19 cellular contexts compared by ENCODE assay signal in genomic region chr2:191143791-191144190, GRCh38. TPM values are rescaled to one million over a fixed set of nuclear protein-coding genes. Genes with fewer than 3 reads are reported as not detected.
DNase-seq lines count a peak whose midpoint lies in the region; ATAC-seq, FAIRE-seq and TF ChIP-seq lines count a peak whose summit lies in the region.
"Had no signal": no experiment of that assay in that cellular context is flagged by ENCODE, and none has a peak within 500 bp of the region (broad histone marks: within the 10 kb centered on the region; RNA-seq: fewer than 3 reads in every experiment).

No MANE protein-coding gene starts in this region.

- H3K79me2 ChIP-seq in K562 (ENCODE audit: control insufficient read depth, insufficient read depth, low read length) = no peaks in the 10 kb centered on the region

- peak overlapping the region; percentile 56 for H3K27ac Mint-ChIP-seq in activated naive CD4-positive, alpha-beta T cell treated with anti-CD3 and anti-CD28 coated beads, Interleukin-2, amount 50 U/mL, for 24 hours
- H3K27ac Mint-ChIP-seq in activated naive CD4-positive, alpha-beta T cell treated with anti-CD3 and anti-CD28 coated beads, Interleukin-2, amount 50 U/mL, for 72 hours = peak overlapping the region in 1 of 2 donors; percentile 6
- H3K27ac Mint-ChIP-seq in T-helper 17 cell = no peak overlapping the region
- peak overlapping the region; percentile 77 for H3K27ac Mint-ChIP-seq in stimulated activated effector memory CD8-positive, alpha-beta T cell treated with anti-CD3 and anti-CD28 coated beads, Interleukin-12 subunit alpha, Interleukin-12 subunit beta, amount 100 ng/mL, for 72 hours
- H3K27ac Mint-ChIP-seq: CD4-positive, alpha-beta T cell; HFFc6 had no signal

- no peaks in the 10 kb centered on the region for H4K20me1 ChIP-seq in K562 (replicated peaks; ENCODE audit: control insufficient read depth, insufficient read depth, low read length)

- H3K27me3 ChIP-seq in K562 (ENCODE audit: control insufficient read depth in 2 of 2, insufficient read depth in 2 of 2, low read length in 2 of 2) = no peaks in the 10 kb centered on the region

- in situ Hi-C loops in K562 (cut with MboI) = no loop called here

- H3K27ac ChIP-seq in K562 (ENCODE audit: extremely low read depth, low read depth, low read length) = no peak overlapping the region

- TF ChIP-seq EP300 in K562 (IDR thresholded peaks at IDR 0.05; ENCODE audit: low read length) = no peak

- H3K4me1 Mint-ChIP-seq in activated naive CD4-positive, alpha-beta T cell treated with anti-CD3 and anti-CD28 coated beads, Interleukin-2, amount 50 U/mL, for 24 hours = peaks cover 91% of the 10 kb centered on the region
- H3K4me1 Mint-ChIP-seq in T-helper 17 cell = peaks cover 50% of the 10 kb centered on the region
- peaks cover 73% of the 10 kb centered on the region for H3K4me1 Mint-ChIP-seq in stimulated activated effector memory CD8-positive, alpha-beta T cell treated with anti-CD3 and anti-CD28 coated beads, Interleukin-12 subunit alpha, Interleukin-12 subunit beta, amount 100 ng/mL, for 72 hours

- no peak overlapping the region for H3K4me2 ChIP-seq in K562 (ENCODE audit: insufficient read depth, low read length)

- H3K9ac ChIP-seq in K562 (ENCODE audit: insufficient read depth in 1 of 2, low read depth in 2 of 2, low read length in 2 of 2) = no peak overlapping the region

- H3K4me1 ChIP-seq in K562 (replicated peaks in 1 of 2; ENCODE audit: control insufficient read depth in 2 of 2, insufficient read depth in 2 of 2, low read length in 2 of 2) = no peaks in the 10 kb centered on the region

- no peak for FAIRE-seq in K562 (lab: Jason Lieb, UNC)
- FAIRE-seq: RCC 7860 had no signal

- H3K9me3 Mint-ChIP-seq in activated naive CD4-positive, alpha-beta T cell treated with anti-CD3 and anti-CD28 coated beads, Interleukin-2, amount 50 U/mL, for 24 hours = no peaks in the 10 kb centered on the region
- H3K9me3 Mint-ChIP-seq in activated naive CD4-positive, alpha-beta T cell treated with anti-CD3 and anti-CD28 coated beads, Interleukin-2, amount 50 U/mL, for 72 hours = no peaks in the 10 kb centered on the region
- no peaks in the 10 kb centered on the region for H3K9me3 Mint-ChIP-seq in stimulated activated effector memory CD8-positive, alpha-beta T cell treated with anti-CD3 and anti-CD28 coated beads, Interleukin-12 subunit alpha, Interleukin-12 subunit beta, amount 100 ng/mL, for 72 hours
- H3K9me3 Mint-ChIP-seq: CD4-positive, alpha-beta T cell; HFFc6 had no signal

- 9% methylated on average over 1 of the region's 1 CpG for WGBS in K562 (ENCODE audit: insufficient coverage, low coverage, missing lambda C conversion rate)

- no peak for TF ChIP-seq RAD21 in K562 (CRISPR knock-in tag; conservative IDR thresholded peaks at IDR 0.05 in 1 of 2, IDR thresholded peaks at IDR 0.05 in 1 of 2)

- TF ChIP-seq POLR2A in K562 (conservative IDR thresholded peaks at IDR 0.05) = no peak

- no peaks in the 10 kb centered on the region for H3K36me3 ChIP-seq in K562 (ENCODE audit: control insufficient read depth, insufficient read depth, low read length)

- intact Hi-C loops in K562 (cut with micrococcal nuclease) = no loop called here

- no peak overlapping the region for H2AFZ ChIP-seq in K562 (ENCODE audit: low read depth, low read length)

- H3K4me3 ChIP-seq in K562 = no peak overlapping the region

- no TSS peak for BruUV-seq in K562 (replicated peaks; lab: Mats Ljungman, UMichigan)

- ATAC-seq in activated naive CD4-positive, alpha-beta T cell treated with anti-CD3 and anti-CD28 coated beads, Interleukin-2, amount 50 U/mL, for 72 hours = no peak
- ATAC-seq in T-helper 17 cell (no peak), K562 (no peak)
- no peak for ATAC-seq in stimulated activated effector memory CD8-positive, alpha-beta T cell treated with anti-CD3 and anti-CD28 coated beads, Interleukin-12 subunit alpha, Interleukin-12 subunit beta, amount 100 ng/mL, for 72 hours

- no peaks in the 10 kb centered on the region for H3K27me3 Mint-ChIP-seq in activated naive CD4-positive, alpha-beta T cell treated with anti-CD3 and anti-CD28 coated beads, Interleukin-2, amount 50 U/mL, for 24 hours
- H3K27me3 Mint-ChIP-seq in T-helper 17 cell = no peaks in the 10 kb centered on the region
- H3K27me3 Mint-ChIP-seq: CD4-positive, alpha-beta T cell had no signal

- H3K9me3 ChIP-seq in T-helper 17 cell (ENCODE audit: control insufficient read depth, low read length, poor library complexity, severe bottlenecking) = no peaks in the 10 kb centered on the region
- H3K9me3 ChIP-seq in K562 (replicated peaks; ENCODE audit: control insufficient read depth, insufficient read depth, low read depth, low read length) = no peaks in the 10 kb centered on the region

- POLR2A ChIA-PET in K562 (lab: Yijun Ruan, JAX) = no interaction called here

- no peak for TF ChIP-seq CTCF in K562 (IDR thresholded peaks at IDR 0.05 in 2 of 3, conservative IDR thresholded peaks at IDR 0.05 in 1 of 3; ENCODE audit: insufficient read depth in 2 of 3, low read depth in 1 of 3, low read length in 3 of 3)

- peaks cover 55% of the 10 kb centered on the region for H3K36me3 Mint-ChIP-seq in activated naive CD4-positive, alpha-beta T cell treated with anti-CD3 and anti-CD28 coated beads, Interleukin-2, amount 50 U/mL, for 24 hours
- peaks cover 46 to 52% of the 10 kb centered on the region in 2 donors for H3K36me3 Mint-ChIP-seq in activated naive CD4-positive, alpha-beta T cell treated with anti-CD3 and anti-CD28 coated beads, Interleukin-2, amount 50 U/mL, for 72 hours
- H3K36me3 Mint-ChIP-seq in T-helper 17 cell (ENCODE audit: low read depth) = peaks cover 26% of the 10 kb centered on the region
- H3K36me3 Mint-ChIP-seq in stimulated activated effector memory CD8-positive, alpha-beta T cell treated with anti-CD3 and anti-CD28 coated beads, Interleukin-12 subunit alpha, Interleukin-12 subunit beta, amount 100 ng/mL, for 72 hours = peaks cover 89% of the 10 kb centered on the region

- H3K4me3 Mint-ChIP-seq in activated naive CD4-positive, alpha-beta T cell treated with anti-CD3 and anti-CD28 coated beads, Interleukin-2, amount 50 U/mL, for 24 hours = peak overlapping the region; percentile 72
- H3K4me3 Mint-ChIP-seq in T-helper 17 cell = peak overlapping the region; percentile 55
- peak overlapping the region; percentile 9 for H3K4me3 Mint-ChIP-seq in stimulated activated effector memory CD8-positive, alpha-beta T cell treated with anti-CD3 and anti-CD28 coated beads, Interleukin-12 subunit alpha, Interleukin-12 subunit beta, amount 100 ng/mL, for 72 hours
- H3K4me3 Mint-ChIP-seq: CD4-positive, alpha-beta T cell; HFFc6 had no signal

- CTCF ChIA-PET in K562 (lab: Yijun Ruan, JAX; ENCODE audit: low intra/inter-chr PET ratio) = no interaction called here

- no peaks in the 10 kb centered on the region for H3K9me1 ChIP-seq in K562 (ENCODE audit: control insufficient read depth, insufficient read depth, low read length)

- DNase-seq in activated naive CD4-positive, alpha-beta T cell treated with anti-CD3 and anti-CD28 coated beads, Interleukin-2, amount 50 U/mL, for 72 hours (ENCODE audit: low spot score in 2 of 2) = no peak
- DNase-seq in T-helper 17 cell = no peak
- DNase-seq in K562 (ENCODE audit: extremely low read depth in 1 of 4, low spot score in 3 of 4) = no peak
- DNase-seq in stimulated activated effector memory CD8-positive, alpha-beta T cell treated with anti-CD3 and anti-CD28 coated beads, Interleukin-12 subunit alpha, Interleukin-12 subunit beta, amount 100 ng/mL, for 72 hours (ENCODE audit: low spot score in 2 of 2) = no peak
- DNase-seq in epidermal melanocyte (ENCODE audit: insufficient read length, low spot score) = no peak
- no peak for DNase-seq in putamen (ENCODE audit: low spot score)
- no peak for DNase-seq in NCI-H2029 (lab: John Stamatoyannopoulos, UW)
- DNase-seq: CD4-positive, alpha-beta T cell; DND-41; GF-D8; HFFc6; Kasumi-1; NCI-H1105 treated with DMSO at 0.1 percent for 48 hours; NCI-H187 treated with DMSO at 0.1 percent for 48 hours; NCI-H2171 treated with DMSO at 0.1 percent for 48 hours; NCI-H510A treated with DMSO at 0.1 percent for 48 hours; SHP77 treated with DMSO at 0.1 percent for 48 hours had no signal

TF ChIP-seq in K562, 482 proteins besides CTCF, POLR2A, EP300 and RAD21:
- TF ChIP-seq ARID2 (IDR thresholded peaks at IDR 0.05) (no peak), ZNF316 (IDR thresholded peaks at IDR 0.05) (peak; percentile 30; the same call in 1 of the 2 replicates), CREM (IDR thresholded peaks at IDR 0.05; ENCODE audit: low read depth) (no peak)

RNA-seq across cellular contexts. Expression of gene STAT4, which starts 7.0 kb away (rescaled TPM):
- total RNA-seq in activated naive CD4-positive, alpha-beta T cell treated with anti-CD3 and anti-CD28 coated beads, Interleukin-2, amount 50 U/mL, for 72 hours = 10 to 100 TPM; 56.5 to 67.1 TPM
- 100 to 1,000 TPM; 117 to 128 TPM for total RNA-seq in T-helper 17 cell
- total RNA-seq in K562 (2011; cell fraction: chromatin; rRNA removed; ENCODE audit: low replicate concordance) = not detected in 2 replicates
- not detected in 2 replicates for total RNA-seq in K562 (2011; cell fraction: nucleolus; rRNA removed)
- total RNA-seq in K562 (2011; cell fraction: nucleoplasm; rRNA removed) = not detected in 2 replicates
- not detected in 2 replicates for total RNA-seq in K562 (2014; rRNA removed)
- not detected in 2 replicates for total RNA-seq in K562 (2014; rRNA removed; fragmentation: Illumina TruSeq; extraction: Trizol)
- not detected in 2 replicates for total RNA-seq in K562 (2015; rRNA removed; fragmentation: Illumina TruSeq; extraction: Trizol)
- total RNA-seq in K562 (2021) = 0.34 TPM in 1 of 2 replicates, not detected in the other
- polyA plus RNA-seq in K562 (2011; rRNA removed) = 0.06 TPM in 1 of 2 replicates, not detected in the other
- 0.04 TPM in 1 of 2 replicates, not detected in the other for polyA plus RNA-seq in K562 (2011; cell fraction: cytosol; rRNA removed)
- not detected in 2 replicates for polyA plus RNA-seq in K562 (2011; cell fraction: nucleus; rRNA removed)
- not detected in 2 replicates for polyA plus RNA-seq in K562 (2012)
- not detected in 2 replicates for polyA plus RNA-seq in K562 (2014; fragmentation: Illumina TruSeq; extraction: Trizol)
- under 1 TPM; 0.01 to 0.03 TPM for polyA plus RNA-seq in K562 (2014; fragmentation: Nextera tagmentation; extraction: Ambion mirVana)
- polyA plus RNA-seq in K562 (2014; rRNA removed) = not detected in 2 replicates
- not detected in 2 replicates for polyA minus RNA-seq in K562 (2011; rRNA and poly(A)+ RNA removed)
- not detected in 2 replicates for polyA minus RNA-seq in K562 (2011; cell fraction: cytosol; rRNA and poly(A)+ RNA removed)
- polyA minus RNA-seq in K562 (2011; cell fraction: nucleus; rRNA and poly(A)+ RNA removed) = 0.27 TPM in 1 of 2 replicates, not detected in the other

Comparison
In these comparisons a context has a peak if more than half of its experiments do, and no peak if none do; other contexts are left out.
1. H3K4me3 Mint-ChIP-seq: peak in every context shown above with its lines; median percentile 72 in activated naive CD4-positive, alpha-beta T cell treated with anti-CD3 and anti-CD28 coated beads, Interleukin-2, amount 50 U/mL, for 24 hours; 55 in T-helper 17 cell; 9 in stimulated activated effector memory CD8-positive, alpha-beta T cell treated with anti-CD3 and anti-CD28 coated beads, Interleukin-12 subunit alpha, Interleukin-12 subunit beta, amount 100 ng/mL, for 72 hours.
2. RNA of gene STAT4, which starts 7.0 kb away (total RNA-seq): 117 to 128 TPM in T-helper 17 cell and 56.5 to 67.1 TPM in activated naive CD4-positive, alpha-beta T cell treated with anti-CD3 and anti-CD28 coated beads, Interleukin-2, amount 50 U/mL, for 72 hours; 0.34 TPM in K562; every median in the first group is over 10 times any median in the second.